In the genomic region with DNA sequence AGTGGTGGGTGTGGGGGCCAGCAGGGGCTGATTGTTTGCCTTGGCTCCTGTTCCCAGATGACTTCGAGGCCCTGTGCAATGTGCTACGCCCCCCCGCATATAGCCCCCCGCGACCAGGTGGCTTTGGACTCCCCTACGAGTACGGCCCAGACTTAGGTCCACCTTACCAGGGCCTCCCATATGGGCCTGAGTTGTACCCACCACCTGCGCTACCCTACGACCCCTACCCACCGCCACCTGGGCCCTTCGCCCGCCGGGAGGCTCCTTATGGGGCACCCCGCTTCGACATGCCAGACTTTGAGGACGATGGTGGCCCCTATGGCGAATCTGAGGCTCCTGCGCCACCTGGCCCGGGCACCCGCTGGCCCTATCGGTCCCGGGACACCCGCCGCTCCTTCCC, we compare ENCODE assay signal across 24 cellular contexts.
"Had no signal": no experiment of that assay in that cellular context is flagged by ENCODE, and none has a peak within 500 bp of the region (broad histone marks: within the 10 kb centered on the region; RNA-seq: fewer than 3 reads in every experiment).

No MANE protein-coding gene starts in this region.

- H3K4me3 Mint-ChIP-seq: activated B cell treated with CpG ODN at 0.5 μM for 24 hours; activated CD4-positive, alpha-beta T cell treated with anti-CD3 and anti-CD28 coated beads, Interleukin-2, amount 10 ng/mL, durations not matched to agents 24 days and 14 days; activated CD8-positive, alpha-beta memory T cell treated with anti-CD3 and anti-CD28 coated beads, Interleukin-2, amount 10 ng/mL, durations not matched to agents 7 days and 5 days; activated naive CD8-positive, alpha-beta T cell treated with anti-CD3 and anti-CD28 coated beads, Interleukin-2, amount 50 U/mL, for 24 hours; activated T-cell treated with anti-CD3 and anti-CD28 coated beads, Interleukin-2, amount 50 U/mL, for 24 hours; activated T-helper 1 cell treated with anti-CD3 and anti-CD28 coated beads, Interleukin-12 subunit alpha, Interleukin-12 subunit beta, Interleukin-2, Interleukin-4 antibody, amounts not matched to agents 30 ng/mL and 10 ng/mL and 1 ng/mL, durations not matched to agents 14 hours and 24 hours and 36 hours had no signal

- H3K27ac ChIP-seq: brain microvascular endothelial cell, cardiac muscle cell, Peyer's patch had no signal

- H3K9me3 Mint-ChIP-seq: activated B cell treated with CpG ODN at 0.5 μM for 24 hours; activated CD4-positive, alpha-beta T cell treated with anti-CD3 and anti-CD28 coated beads, Interleukin-2, amount 10 ng/mL, durations not matched to agents 24 days and 14 days; activated naive CD4-positive, alpha-beta T cell treated with anti-CD3 and anti-CD28 coated beads, Interleukin-2, amount 50 U/mL, for 72 hours; activated naive CD8-positive, alpha-beta T cell treated with anti-CD3 and anti-CD28 coated beads, Interleukin-2, amount 50 U/mL, for 24 hours; activated T-cell treated with anti-CD3 and anti-CD28 coated beads, Interleukin-2, amount 50 U/mL, for 24 hours; activated T-helper 1 cell treated with anti-CD3 and anti-CD28 coated beads, Interleukin-12 subunit alpha, Interleukin-12 subunit beta, Interleukin-2, Interleukin-4 antibody, amounts not matched to agents 30 ng/mL and 10 ng/mL and 1 ng/mL, durations not matched to agents 14 hours and 24 hours and 36 hours had no signal

- H3K27ac Mint-ChIP-seq: activated B cell treated with CpG ODN at 0.5 μM for 24 hours; activated naive CD8-positive, alpha-beta T cell treated with anti-CD3 and anti-CD28 coated beads, Interleukin-2, amount 50 U/mL, for 24 hours; activated T-helper 1 cell treated with anti-CD3 and anti-CD28 coated beads, Interleukin-12 subunit alpha, Interleukin-12 subunit beta, Interleukin-2, Interleukin-4 antibody, amounts not matched to agents 30 ng/mL and 10 ng/mL and 1 ng/mL, durations not matched to agents 14 hours and 24 hours and 36 hours had no signal

- ATAC-seq: activated CD8-positive, alpha-beta memory T cell treated with anti-CD3 and anti-CD28 coated beads, Interleukin-2, amount 10 ng/mL, durations not matched to agents 7 days and 5 days; activated naive CD4-positive, alpha-beta T cell treated with anti-CD3 and anti-CD28 coated beads, Interleukin-2, amount 50 U/mL, for 72 hours had no signal

- H3K27me3 Mint-ChIP-seq: activated B cell treated with CpG ODN at 0.5 μM for 24 hours; activated CD4-positive, alpha-beta T cell treated with anti-CD3 and anti-CD28 coated beads, Interleukin-2, amount 10 ng/mL, durations not matched to agents 24 days and 14 days; activated CD8-positive, alpha-beta memory T cell treated with anti-CD3 and anti-CD28 coated beads, Interleukin-2, amount 10 ng/mL, durations not matched to agents 7 days and 5 days; activated naive CD8-positive, alpha-beta T cell treated with anti-CD3 and anti-CD28 coated beads, Interleukin-2, amount 50 U/mL, for 24 hours; activated T-cell treated with anti-CD3 and anti-CD28 coated beads, Interleukin-2, amount 50 U/mL, for 24 hours had no signal

- H3K4me1 Mint-ChIP-seq: activated B cell treated with CpG ODN at 0.5 μM for 24 hours had no signal

- DNase-seq: activated B cell treated with CpG ODN at 0.5 μM for 24 hours; activated CD4-positive, alpha-beta T cell treated with anti-CD3 and anti-CD28 coated beads for 1 hour; activated CD4-positive, alpha-beta T cell treated with anti-CD3 and anti-CD28 coated beads, Interleukin-2, amount 10 ng/mL, durations not matched to agents 24 days and 14 days; activated CD4-positive, alpha-beta T cell treated with anti-CD3 and anti-CD28 coated beads, Interleukin-2, amount 50 U/mL, for 48 hours; activated CD8-positive, alpha-beta memory T cell treated with anti-CD3 and anti-CD28 coated beads, Interleukin-2, amount 10 ng/mL, durations not matched to agents 7 days and 5 days; activated effector memory CD4-positive, alpha-beta T cell treated with anti-CD3 and anti-CD28 coated beads, Interleukin-2, amount 50 U/mL, for 16 hours; activated naive CD4-positive, alpha-beta T cell treated with Interleukin-2 at 50 U/mL for 16 hours; activated naive CD8-positive, alpha-beta T cell treated with anti-CD3 and anti-CD28 coated beads, Interleukin-2, amount 50 U/mL, for 24 hours; activated T-cell treated with anti-CD3 and anti-CD28 coated beads, Interleukin-2, amount 50 U/mL, for 24 hours; amniotic stem cell; brain microvascular endothelial cell; MM.1S; NCI-H1105; NCI-H1436; NCI-H1694 treated with DMSO at 0.1 percent for 48 hours; NCI-H2081; NCI-H446; NCI-H524; Peyer's patch; SIG-M5; T-helper 1 cell had no signal
